ENCODE assay signal across 9 cellular contexts in genomic region chr2:143284087-143284675, GRCh38.
DNase-seq lines count a peak whose midpoint lies in the region; ATAC-seq and TF ChIP-seq lines count a peak whose summit lies in the region.
"Had no signal": no experiment of that assay in that cellular context is flagged by ENCODE, and none has a peak within 500 bp of the region (broad histone marks: within the 10 kb centered on the region; RNA-seq: fewer than 3 reads in every experiment).

No MANE protein-coding gene starts in this region.

- H3K9me3 Mint-ChIP-seq in progenitor cell of endocrine pancreas (ENCODE audit: low read depth) = no peaks in the 10 kb centered on the region

- peak; percentile 75 for ATAC-seq in GM18868 (IDR thresholded peaks at IDR 0.05; ENCODE audit: unreplicated experiment)
- peak; percentile 63 for ATAC-seq in HG03565 (IDR thresholded peaks at IDR 0.05; ENCODE audit: unreplicated experiment)

- H3K27me3 Mint-ChIP-seq in progenitor cell of endocrine pancreas = no peaks in the 10 kb centered on the region

- no peak overlapping the region for H3K4me3 Mint-ChIP-seq in progenitor cell of endocrine pancreas (ENCODE audit: low read depth)

- peaks cover 8% of the 10 kb centered on the region for H3K4me1 Mint-ChIP-seq in progenitor cell of endocrine pancreas (ENCODE audit: low read depth)

- no peaks in the 10 kb centered on the region for H3K36me3 Mint-ChIP-seq in progenitor cell of endocrine pancreas (ENCODE audit: insufficient read depth)

- DNase-seq in DMS53 (lab: John Stamatoyannopoulos, UW) (peak; percentile 58), DMS53 treated with DMSO at 0.1 percent for 48 hours (lab: John Stamatoyannopoulos, UW; ENCODE audit: unreplicated experiment) (no peak), T-helper 1 cell (peak in 4 of 5 donors; percentile 8 to 58 (median 16)), epithelial cell of proximal tubule (ENCODE audit: low read depth) (no peak), progenitor cell of endocrine pancreas (ENCODE audit: low spot score, unreplicated experiment) (no peak), ureter (ENCODE audit: low spot score) (no peak)

- TF ChIP-seq CTCF in epithelial cell of proximal tubule (conservative IDR thresholded peaks at IDR 0.05; ENCODE audit: low read depth, low read length) (peak; percentile 87), progenitor cell of endocrine pancreas (IDR thresholded peaks at IDR 0.05; ENCODE audit: unreplicated experiment) (peak; percentile 76)

- H3K27ac Mint-ChIP-seq in progenitor cell of endocrine pancreas = no peak overlapping the region

- H3K4me3 ChIP-seq in epithelial cell of proximal tubule (ENCODE audit: low read depth, low read length) = no peak overlapping the region
- H3K4me3 ChIP-seq: BLaER1 treated with 17β-estradiol and CSF1 and Interleukin-3, amounts not matched to agents 10 nM and 100 nM had no signal

Comparison
In these comparisons a context has a peak if more than half of its experiments do, and no peak if none do; other contexts are left out.
1. DNase-seq: peak in DMS53 (single experiment) and T-helper 1 cell (4 of 5); none in DMS53 treated with DMSO at 0.1 percent for 48 hours (single experiment), epithelial cell of proximal tubule (single experiment), progenitor cell of endocrine pancreas (single experiment) and ureter (single experiment).